7 cellular contexts compared by ENCODE assay signal in genomic region chr21:38899992-38900391, GRCh38.
DNase-seq lines count a peak whose midpoint lies in the region; ATAC-seq and TF ChIP-seq lines count a peak whose summit lies in the region.
"Not testable (repeated sequence)": the region's sequence is repeated elsewhere in the genome, so short reads cannot be mapped to it uniquely, and the experiment has no call there.

No MANE protein-coding gene starts in this region.

- DNase-seq in activated CD4-positive, alpha-beta T cell treated with anti-CD3 and anti-CD28 coated beads for 36 hours = peak; percentile 32
- DNase-seq in activated CD4-positive, alpha-beta T cell treated with anti-CD3 and anti-CD28 coated beads, Interleukin-2, amount 10 ng/mL, durations not matched to agents 24 days and 14 days = peak; percentile 32
- DNase-seq in activated T-cell treated with anti-CD3 and anti-CD28 coated beads, Interleukin-2, amount 50 U/mL, for 72 hours = peak in 1 of 2 donors; percentile 27
- DNase-seq in activated naive CD4-positive, alpha-beta T cell treated with anti-CD3 and anti-CD28 coated beads, Interleukin-2, amount 50 U/mL, for 72 hours (ENCODE audit: low spot score in 2 of 2); psoas muscle; vagina (ENCODE audit: extremely low spot score in 2 of 2): not testable (repeated sequence)
- DNase-seq in stimulated activated CD4-positive, alpha-beta T cell treated with anti-CD3 and anti-CD28 coated beads, Interleukin-15, amount 100 ng/mL, for 24 hours = peak; percentile 7

- not testable (repeated sequence) for H3K36me3 ChIP-seq in psoas muscle (ENCODE audit: insufficient read depth in 1 of 2, low read depth in 1 of 2); vagina

- H3K9me3 Mint-ChIP-seq in activated CD4-positive, alpha-beta T cell treated with anti-CD3 and anti-CD28 coated beads for 36 hours (ENCODE audit: low read depth) = peaks cover 15% of the 10 kb centered on the region
- peaks cover 16% of the 10 kb centered on the region for H3K9me3 Mint-ChIP-seq in activated CD4-positive, alpha-beta T cell treated with anti-CD3 and anti-CD28 coated beads, Interleukin-2, amount 10 ng/mL, durations not matched to agents 24 days and 14 days
- peaks cover 9 to 15% of the 10 kb centered on the region in 2 donors for H3K9me3 Mint-ChIP-seq in activated T-cell treated with anti-CD3 and anti-CD28 coated beads, Interleukin-2, amount 50 U/mL, for 72 hours
- peaks cover 6 to 21% of the 10 kb centered on the region in 2 donors for H3K9me3 Mint-ChIP-seq in activated naive CD4-positive, alpha-beta T cell treated with anti-CD3 and anti-CD28 coated beads, Interleukin-2, amount 50 U/mL, for 72 hours

- H3K36me3 Mint-ChIP-seq in activated CD4-positive, alpha-beta T cell treated with anti-CD3 and anti-CD28 coated beads for 36 hours (ENCODE audit: low read depth); activated CD4-positive, alpha-beta T cell treated with anti-CD3 and anti-CD28 coated beads, Interleukin-2, amount 10 ng/mL, durations not matched to agents 24 days and 14 days (ENCODE audit: low read depth); activated naive CD4-positive, alpha-beta T cell treated with anti-CD3 and anti-CD28 coated beads, Interleukin-2, amount 50 U/mL, for 72 hours: not testable (repeated sequence)
- peaks cover 13 to 22% of the 10 kb centered on the region in 2 donors for H3K36me3 Mint-ChIP-seq in activated T-cell treated with anti-CD3 and anti-CD28 coated beads, Interleukin-2, amount 50 U/mL, for 72 hours (ENCODE audit: insufficient read depth in 2 of 2)

- POLR2A ChIA-PET in activated CD4-positive, alpha-beta T cell treated with anti-CD3 and anti-CD28 coated beads for 36 hours (lab: Charles Lee) = interaction anchor here (0.6 kb wide), 1 partner anchor 133 kb away, joined by 4 read pairs; no protein-coding TSS in a partner anchor

- not testable (repeated sequence) for H3K4me3 Mint-ChIP-seq in activated CD4-positive, alpha-beta T cell treated with anti-CD3 and anti-CD28 coated beads for 36 hours; activated CD4-positive, alpha-beta T cell treated with anti-CD3 and anti-CD28 coated beads, Interleukin-2, amount 10 ng/mL, durations not matched to agents 24 days and 14 days; activated T-cell treated with anti-CD3 and anti-CD28 coated beads, Interleukin-2, amount 50 U/mL, for 72 hours

- CTCF ChIA-PET in activated CD4-positive, alpha-beta T cell treated with anti-CD3 and anti-CD28 coated beads for 36 hours (lab: Charles Lee) = not testable (repeated sequence)

- peak overlapping the region; percentile 43 for H3K27ac Mint-ChIP-seq in activated CD4-positive, alpha-beta T cell treated with anti-CD3 and anti-CD28 coated beads for 36 hours
- H3K27ac Mint-ChIP-seq in activated CD4-positive, alpha-beta T cell treated with anti-CD3 and anti-CD28 coated beads, Interleukin-2, amount 10 ng/mL, durations not matched to agents 24 days and 14 days; activated T-cell treated with anti-CD3 and anti-CD28 coated beads, Interleukin-2, amount 50 U/mL, for 72 hours; activated naive CD4-positive, alpha-beta T cell treated with anti-CD3 and anti-CD28 coated beads, Interleukin-2, amount 50 U/mL, for 72 hours: not testable (repeated sequence)

- peak overlapping the region; percentile 89 for H3K27ac ChIP-seq in psoas muscle
- peak overlapping the region; percentile 34 for H3K27ac ChIP-seq in vagina

- TF ChIP-seq CTCF in psoas muscle (IDR thresholded peaks at IDR 0.05); vagina (IDR thresholded peaks at IDR 0.05): not testable (repeated sequence)

- intact Hi-C loops in activated CD4-positive, alpha-beta T cell treated with anti-CD3 and anti-CD28 coated beads for 36 hours (cut with DNase I, micrococcal nuclease); vagina (cut with DNase I): not testable (repeated sequence)
- intact Hi-C loops in activated CD4-positive, alpha-beta T cell treated with anti-CD3 and anti-CD28 coated beads, Interleukin-2, amount 10 ng/mL, durations not matched to agents 24 days and 14 days (cut with micrococcal nuclease) = loop anchor here (10.0 kb wide), 1 partner anchor 65 kb away; no protein-coding TSS in a partner anchor
- intact Hi-C loops in psoas muscle (cut with DNase I) = loop anchor here (5.0 kb wide), 2 partner anchors 43 to 78 kb away; no protein-coding TSS in a partner anchor

- peaks cover 40% of the 10 kb centered on the region for H3K4me1 ChIP-seq in psoas muscle
- not testable (repeated sequence) for H3K4me1 ChIP-seq in vagina

- not testable (repeated sequence) for TF ChIP-seq POLR2A in vagina (IDR thresholded peaks at IDR 0.05)

- 91 to 93% (median 93%) methylated on average over 6 of the region's 6 CpGs for WGBS in psoas muscle, 3 donors

- peaks cover 21% of the 10 kb centered on the region for H3K4me1 Mint-ChIP-seq in activated CD4-positive, alpha-beta T cell treated with anti-CD3 and anti-CD28 coated beads for 36 hours
- not testable (repeated sequence) for H3K4me1 Mint-ChIP-seq in activated CD4-positive, alpha-beta T cell treated with anti-CD3 and anti-CD28 coated beads, Interleukin-2, amount 10 ng/mL, durations not matched to agents 24 days and 14 days
- peaks cover 27% of the 10 kb centered on the region for H3K4me1 Mint-ChIP-seq in activated T-cell treated with anti-CD3 and anti-CD28 coated beads, Interleukin-2, amount 50 U/mL, for 72 hours (ENCODE audit: low read depth)

- H3K9me3 ChIP-seq in psoas muscle, vagina: not testable (repeated sequence)

- peak; percentile 57 for ATAC-seq in activated CD4-positive, alpha-beta T cell treated with anti-CD3 and anti-CD28 coated beads for 36 hours
- ATAC-seq in activated T-cell treated with anti-CD3 and anti-CD28 coated beads, Interleukin-2, amount 50 U/mL, for 72 hours (replicated peaks in 1 of 2) = peak; percentile 53 to 67
- ATAC-seq in activated naive CD4-positive, alpha-beta T cell treated with anti-CD3 and anti-CD28 coated beads, Interleukin-2, amount 50 U/mL, for 72 hours = peak; percentile 41 to 70
- not testable (repeated sequence) for ATAC-seq in psoas muscle

- not testable (repeated sequence) for H3K27me3 Mint-ChIP-seq in activated CD4-positive, alpha-beta T cell treated with anti-CD3 and anti-CD28 coated beads for 36 hours; activated CD4-positive, alpha-beta T cell treated with anti-CD3 and anti-CD28 coated beads, Interleukin-2, amount 10 ng/mL, durations not matched to agents 24 days and 14 days; activated T-cell treated with anti-CD3 and anti-CD28 coated beads, Interleukin-2, amount 50 U/mL, for 72 hours (ENCODE audit: low read depth)

- not testable (repeated sequence) for H3K27me3 ChIP-seq in psoas muscle (ENCODE audit: insufficient read depth in 3 of 3, low read length in 2 of 3); vagina

- H3K4me3 ChIP-seq in psoas muscle, vagina: not testable (repeated sequence)
